Comparison of ENCODE assay signal across 8 cellular contexts in the genomic region with DNA sequence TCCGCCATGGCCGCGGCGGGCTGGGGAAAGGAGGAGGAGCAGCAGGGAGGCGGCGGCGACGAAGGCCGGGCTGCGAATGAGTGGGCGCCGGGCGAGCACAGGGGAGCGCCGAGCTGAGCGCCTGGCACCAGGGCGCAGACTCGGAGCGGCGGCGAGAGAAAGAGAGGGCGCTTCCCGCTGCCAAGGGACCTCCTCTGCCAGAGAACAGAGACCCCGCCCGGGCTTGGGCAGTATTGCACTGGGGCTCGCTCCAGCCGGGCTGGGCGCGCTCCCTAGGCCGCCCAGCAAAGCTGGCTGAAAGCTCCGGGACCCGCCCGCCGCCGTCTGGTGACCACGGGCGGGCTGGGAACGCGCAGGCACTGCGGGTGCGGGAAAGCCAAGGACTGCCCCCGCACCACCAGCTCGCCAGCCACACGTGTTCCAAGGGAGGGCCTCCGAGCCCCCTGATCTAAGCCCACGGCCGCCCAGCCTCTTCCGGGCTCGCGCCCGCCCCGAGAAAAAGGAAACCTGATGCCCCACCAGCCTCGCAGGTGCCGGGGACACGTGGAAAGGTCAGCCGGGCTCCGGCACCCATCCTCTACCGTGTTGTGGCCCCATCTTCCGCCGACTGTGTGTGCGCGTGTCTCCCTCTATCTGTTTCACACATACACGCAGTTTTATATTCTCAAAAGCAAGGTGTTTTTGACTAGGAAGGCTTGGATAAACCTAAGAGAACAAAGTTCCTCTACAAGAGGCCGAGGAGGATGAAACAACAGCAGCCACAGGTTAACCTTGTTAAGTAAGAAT. TPM values are rescaled to one million over a fixed set of nuclear protein-coding genes. Genes with fewer than 3 reads are reported as not detected.
DNase-seq lines count a peak whose midpoint lies in the region; ATAC-seq and TF ChIP-seq lines count a peak whose summit lies in the region.

A gene (minus strand): TSS at position 140 of the 786 bp plus-strand sequence. CDS start 132 bp downstream, at position 8.

- peak; percentile 70 for ATAC-seq in GM21576 (IDR thresholded peaks at IDR 0.05; ENCODE audit: unreplicated experiment)

- peaks cover 57% of the 10 kb centered on the region for H3K4me1 ChIP-seq in muscle layer of colon (ENCODE audit: insufficient read depth, low read length)

- TF ChIP-seq EP300 in Ishikawa (IDR thresholded peaks at IDR 0.05; ENCODE audit: borderline replicate concordance): no peak

- peaks cover 5% of the 10 kb centered on the region for H3K36me3 ChIP-seq in muscle layer of colon (ENCODE audit: insufficient read depth, low read length)

- peak; percentile 98 for DNase-seq in DMS53 (lab: John Stamatoyannopoulos, UW)
- peak; percentile 12 for DNase-seq in OCI-M2 (lab: John Stamatoyannopoulos, UW; ENCODE audit: unreplicated experiment)
- DNase-seq in activated T-cell treated with anti-CD3 and anti-CD28 coated beads for 48 hours (ENCODE audit: low read depth): peak; percentile 92
- DNase-seq in epithelial cell of proximal tubule (ENCODE audit: low read depth): no peak
- peak; percentile 87 for DNase-seq in stimulated activated CD8-positive, alpha-beta memory T cell treated with anti-CD3 and anti-CD28 coated beads, Interleukin-7, amount 100 ng/mL, for 24 hours (ENCODE audit: low read depth)

- peak; percentile 48 for TF ChIP-seq CTCF in epithelial cell of proximal tubule (conservative IDR thresholded peaks at IDR 0.05; ENCODE audit: low read depth, low read length)

- H3K9me3 ChIP-seq in muscle layer of colon (ENCODE audit: low read length): no peaks in the 10 kb centered on the region

- H3K27me3 ChIP-seq in muscle layer of colon (ENCODE audit: control insufficient read depth in 1 of 2, insufficient read depth in 2 of 2, low read length in 2 of 2): no peaks in the 10 kb centered on the region

- H3K4me3 ChIP-seq in epithelial cell of proximal tubule (ENCODE audit: low read depth, low read length) (peak within 1 kb of the TSS; percentile 82), muscle layer of colon (ENCODE audit: low read depth in 1 of 2, low read length in 2 of 2) (peak within 1 kb of the TSS; percentile 97 to 98)

- H3K27ac ChIP-seq in muscle layer of colon (ENCODE audit: low read depth, low read length): peak within 1 kb of the TSS; percentile 99

- TF ChIP-seq RAD21 in Ishikawa (IDR thresholded peaks at IDR 0.05; ENCODE audit: low read depth): peak; percentile 39; the same call in 1 of the 2 replicates

- peak within 1 kb of the TSS; percentile 93 for H3K9ac ChIP-seq in muscle layer of colon (ENCODE audit: low read length)

TF ChIP-seq in Ishikawa, 13 proteins besides CTCF, POLR2A, EP300 and RAD21:
- TF ChIP-seq NFIC (IDR thresholded peaks at IDR 0.05) (peak; percentile 38; the same call in 1 of the 2 replicates), TEAD4 (IDR thresholded peaks at IDR 0.05) (no peak; the same call in 1 of the 2 replicates), ZBTB7A (IDR thresholded peaks at IDR 0.05; ENCODE audit: low read depth) (no peak; the same call in 1 of the 2 replicates), EGR1 (IDR thresholded peaks at IDR 0.05) (peak; percentile 69), FOXM1 (IDR thresholded peaks at IDR 0.05; ENCODE audit: borderline replicate concordance, low read depth) (no peak), CEBPB (IDR thresholded peaks at IDR 0.05) (peak; percentile 4; the same call in 1 of the 2 replicates), TCF12 (IDR thresholded peaks at IDR 0.05; ENCODE audit: low read depth) (0 out of 2 replicates have a peak, but pooled peaks have one; percentile 35), TAF1 (IDR thresholded peaks at IDR 0.05; ENCODE audit: low read depth) (peak; percentile 75), CREB1 (IDR thresholded peaks at IDR 0.05; ENCODE audit: low read depth) (no peak), YY1 (IDR thresholded peaks at IDR 0.05; ENCODE audit: low read depth) (no peak; the same call in 1 of the 2 replicates)
- TF ChIP-seq, protein P1, sequence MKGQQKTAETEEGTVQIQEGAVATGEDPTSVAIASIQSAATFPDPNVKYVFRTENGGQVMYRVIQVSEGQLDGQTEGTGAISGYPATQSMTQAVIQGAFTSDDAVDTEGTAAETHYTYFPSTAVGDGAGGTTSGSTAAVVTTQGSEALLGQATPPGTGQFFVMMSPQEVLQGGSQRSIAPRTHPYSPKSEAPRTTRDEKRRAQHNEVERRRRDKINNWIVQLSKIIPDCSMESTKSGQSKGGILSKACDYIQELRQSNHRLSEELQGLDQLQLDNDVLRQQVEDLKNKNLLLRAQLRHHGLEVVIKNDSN (IDR thresholded peaks at IDR 0.05): peak; percentile 72
- TF ChIP-seq, protein P2, sequence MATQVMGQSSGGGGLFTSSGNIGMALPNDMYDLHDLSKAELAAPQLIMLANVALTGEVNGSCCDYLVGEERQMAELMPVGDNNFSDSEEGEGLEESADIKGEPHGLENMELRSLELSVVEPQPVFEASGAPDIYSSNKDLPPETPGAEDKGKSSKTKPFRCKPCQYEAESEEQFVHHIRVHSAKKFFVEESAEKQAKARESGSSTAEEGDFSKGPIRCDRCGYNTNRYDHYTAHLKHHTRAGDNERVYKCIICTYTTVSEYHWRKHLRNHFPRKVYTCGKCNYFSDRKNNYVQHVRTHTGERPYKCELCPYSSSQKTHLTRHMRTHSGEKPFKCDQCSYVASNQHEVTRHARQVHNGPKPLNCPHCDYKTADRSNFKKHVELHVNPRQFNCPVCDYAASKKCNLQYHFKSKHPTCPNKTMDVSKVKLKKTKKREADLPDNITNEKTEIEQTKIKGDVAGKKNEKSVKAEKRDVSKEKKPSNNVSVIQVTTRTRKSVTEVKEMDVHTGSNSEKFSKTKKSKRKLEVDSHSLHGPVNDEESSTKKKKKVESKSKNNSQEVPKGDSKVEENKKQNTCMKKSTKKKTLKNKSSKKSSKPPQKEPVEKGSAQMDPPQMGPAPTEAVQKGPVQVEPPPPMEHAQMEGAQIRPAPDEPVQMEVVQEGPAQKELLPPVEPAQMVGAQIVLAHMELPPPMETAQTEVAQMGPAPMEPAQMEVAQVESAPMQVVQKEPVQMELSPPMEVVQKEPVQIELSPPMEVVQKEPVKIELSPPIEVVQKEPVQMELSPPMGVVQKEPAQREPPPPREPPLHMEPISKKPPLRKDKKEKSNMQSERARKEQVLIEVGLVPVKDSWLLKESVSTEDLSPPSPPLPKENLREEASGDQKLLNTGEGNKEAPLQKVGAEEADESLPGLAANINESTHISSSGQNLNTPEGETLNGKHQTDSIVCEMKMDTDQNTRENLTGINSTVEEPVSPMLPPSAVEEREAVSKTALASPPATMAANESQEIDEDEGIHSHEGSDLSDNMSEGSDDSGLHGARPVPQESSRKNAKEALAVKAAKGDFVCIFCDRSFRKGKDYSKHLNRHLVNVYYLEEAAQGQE (IDR thresholded peaks at IDR 0.05; ENCODE audit: low read depth): 0 out of 2 replicates have a peak, but pooled peaks have one; percentile 3
- TF ChIP-seq, protein P3, sequence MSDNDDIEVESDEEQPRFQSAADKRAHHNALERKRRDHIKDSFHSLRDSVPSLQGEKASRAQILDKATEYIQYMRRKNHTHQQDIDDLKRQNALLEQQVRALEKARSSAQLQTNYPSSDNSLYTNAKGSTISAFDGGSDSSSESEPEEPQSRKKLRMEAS (IDR thresholded peaks at IDR 0.05): peak; percentile 98
TF ChIP-seq in Ishikawa: peak in this region for 8.

RNA-seq across cellular contexts. Expression of the gene that starts here (rescaled TPM):
- total RNA-seq in epithelial cell of proximal tubule: 23.4 and 28.8 TPM in 2 replicates
